In the genomic region with DNA sequence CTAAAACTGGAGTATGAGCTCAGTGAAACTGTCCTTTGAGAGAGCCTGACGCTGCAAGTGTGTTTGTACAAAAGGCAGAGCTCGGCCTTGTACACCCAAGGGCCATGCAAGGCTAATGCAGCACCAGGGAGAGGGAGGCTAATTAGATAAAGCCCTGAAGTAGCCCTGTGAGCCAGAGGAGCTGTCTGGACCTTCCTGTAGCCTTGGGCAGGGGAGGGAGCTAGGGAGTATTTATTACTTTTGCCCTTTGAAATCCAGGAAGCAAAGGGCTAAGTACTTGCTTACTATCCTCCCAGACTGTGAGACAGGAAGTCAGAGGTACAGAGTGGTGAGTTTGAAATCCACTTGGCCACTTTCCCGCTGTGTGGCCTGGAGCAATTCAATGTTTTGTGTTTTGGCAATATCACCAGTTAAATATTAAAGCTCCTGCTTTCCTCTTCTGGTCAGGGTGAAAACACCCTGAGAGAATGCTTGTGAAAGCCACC, we compare ENCODE assay signal across 1 cellular context.
A peak's percentile ranks its signal among the peaks of the same experiment; 100 is the strongest.
TF ChIP-seq lines count a peak whose summit lies in the region.

No MANE protein-coding gene starts in this region.

TF ChIP-seq in HepG2, 621 proteins besides CTCF, POLR2A, EP300 and RAD21 (continued from another document and continues in another):
- TF ChIP-seq, protein P1, sequence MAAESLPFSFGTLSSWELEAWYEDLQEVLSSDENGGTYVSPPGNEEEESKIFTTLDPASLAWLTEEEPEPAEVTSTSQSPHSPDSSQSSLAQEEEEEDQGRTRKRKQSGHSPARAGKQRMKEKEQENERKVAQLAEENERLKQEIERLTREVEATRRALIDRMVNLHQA (CRISPR knock-in tag; IDR thresholded peaks at IDR 0.05) = no peak
- TF ChIP-seq HDAC1 (CRISPR knock-in tag; IDR thresholded peaks at IDR 0.05) = no peak; the same call in 1 of the 2 replicates
- TF ChIP-seq JARID2 (CRISPR knock-in tag; IDR thresholded peaks at IDR 0.05; ENCODE audit: insufficient replicate concordance) = no peak
- TF ChIP-seq ZNF17 (CRISPR knock-in tag; IDR thresholded peaks at IDR 0.05) = no peak
- TF ChIP-seq, protein P2, sequence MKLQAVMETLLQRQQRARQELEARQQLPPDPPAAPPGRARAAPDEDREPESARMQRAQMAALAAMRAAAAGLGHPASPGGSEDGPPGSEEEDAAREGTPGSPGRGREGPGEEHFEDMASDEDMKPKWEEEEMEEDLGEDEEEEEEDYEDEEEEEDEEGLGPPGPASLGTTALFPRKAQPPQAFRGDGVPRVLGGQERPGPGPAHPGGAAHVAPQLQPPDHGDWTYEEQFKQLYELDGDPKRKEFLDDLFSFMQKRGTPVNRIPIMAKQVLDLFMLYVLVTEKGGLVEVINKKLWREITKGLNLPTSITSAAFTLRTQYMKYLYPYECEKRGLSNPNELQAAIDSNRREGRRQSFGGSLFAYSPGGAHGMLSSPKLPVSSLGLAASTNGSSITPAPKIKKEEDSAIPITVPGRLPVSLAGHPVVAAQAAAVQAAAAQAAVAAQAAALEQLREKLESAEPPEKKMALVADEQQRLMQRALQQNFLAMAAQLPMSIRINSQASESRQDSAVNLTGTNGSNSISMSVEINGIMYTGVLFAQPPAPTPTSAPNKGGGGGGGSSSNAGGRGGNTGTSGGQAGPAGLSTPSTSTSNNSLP (IDR thresholded peaks at IDR 0.05; ENCODE audit: low read depth, low read length) = no peak
- no peak for TF ChIP-seq ZNF530 (CRISPR knock-in tag; IDR thresholded peaks at IDR 0.05; ENCODE audit: low read depth)
- TF ChIP-seq, protein P3, sequence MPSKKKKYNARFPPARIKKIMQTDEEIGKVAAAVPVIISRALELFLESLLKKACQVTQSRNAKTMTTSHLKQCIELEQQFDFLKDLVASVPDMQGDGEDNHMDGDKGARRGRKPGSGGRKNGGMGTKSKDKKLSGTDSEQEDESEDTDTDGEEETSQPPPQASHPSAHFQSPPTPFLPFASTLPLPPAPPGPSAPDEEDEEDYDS (CRISPR knock-in tag; IDR thresholded peaks at IDR 0.05) = peak; percentile 45; the same call in 1 of the 2 replicates
- TF ChIP-seq ZNF337 (CRISPR knock-in tag; IDR thresholded peaks at IDR 0.05; ENCODE audit: borderline replicate concordance, low read depth) = no peak
- peak; percentile 1; the same call in 1 of the 2 replicates for TF ChIP-seq ZNF572 (CRISPR knock-in tag; IDR thresholded peaks at IDR 0.05)
- peak; percentile 63 for TF ChIP-seq DMAP1 (CRISPR knock-in tag; IDR thresholded peaks at IDR 0.05)
- no peak for TF ChIP-seq YEATS2 (CRISPR knock-in tag; IDR thresholded peaks at IDR 0.05; ENCODE audit: borderline replicate concordance)
- no peak for TF ChIP-seq ZSCAN30 (CRISPR knock-in tag; IDR thresholded peaks at IDR 0.05)
- TF ChIP-seq HDAC2 (CRISPR knock-in tag; IDR thresholded peaks at IDR 0.05) = peak; percentile 71
- no peak for TF ChIP-seq MXD4 (CRISPR knock-in tag; IDR thresholded peaks at IDR 0.05)
- no peak; the same call in 1 of the 2 replicates for TF ChIP-seq ZBTB20 (CRISPR knock-in tag; IDR thresholded peaks at IDR 0.05; ENCODE audit: borderline replicate concordance, low read depth)
- TF ChIP-seq RARG (CRISPR knock-in tag; IDR thresholded peaks at IDR 0.05; ENCODE audit: low read depth) = no peak
- TF ChIP-seq ZMYM4 (CRISPR knock-in tag; IDR thresholded peaks at IDR 0.05) = peak; percentile 60
- TF ChIP-seq MTF2 (CRISPR knock-in tag; IDR thresholded peaks at IDR 0.05; ENCODE audit: borderline replicate concordance) = no peak
- TF ChIP-seq KDM2A (CRISPR knock-in tag; IDR thresholded peaks at IDR 0.05; ENCODE audit: borderline replicate concordance, low read depth) = no peak
- no peak for TF ChIP-seq HNRNPLL (IDR thresholded peaks at IDR 0.05; ENCODE audit: low read depth, low read length, poor library complexity, severe bottlenecking)
- TF ChIP-seq SOX6 (IDR thresholded peaks at IDR 0.05) = no peak
- peak; percentile 32 for TF ChIP-seq SOX6 (CRISPR knock-in tag; IDR thresholded peaks at IDR 0.05)
- TF ChIP-seq, protein P4, sequence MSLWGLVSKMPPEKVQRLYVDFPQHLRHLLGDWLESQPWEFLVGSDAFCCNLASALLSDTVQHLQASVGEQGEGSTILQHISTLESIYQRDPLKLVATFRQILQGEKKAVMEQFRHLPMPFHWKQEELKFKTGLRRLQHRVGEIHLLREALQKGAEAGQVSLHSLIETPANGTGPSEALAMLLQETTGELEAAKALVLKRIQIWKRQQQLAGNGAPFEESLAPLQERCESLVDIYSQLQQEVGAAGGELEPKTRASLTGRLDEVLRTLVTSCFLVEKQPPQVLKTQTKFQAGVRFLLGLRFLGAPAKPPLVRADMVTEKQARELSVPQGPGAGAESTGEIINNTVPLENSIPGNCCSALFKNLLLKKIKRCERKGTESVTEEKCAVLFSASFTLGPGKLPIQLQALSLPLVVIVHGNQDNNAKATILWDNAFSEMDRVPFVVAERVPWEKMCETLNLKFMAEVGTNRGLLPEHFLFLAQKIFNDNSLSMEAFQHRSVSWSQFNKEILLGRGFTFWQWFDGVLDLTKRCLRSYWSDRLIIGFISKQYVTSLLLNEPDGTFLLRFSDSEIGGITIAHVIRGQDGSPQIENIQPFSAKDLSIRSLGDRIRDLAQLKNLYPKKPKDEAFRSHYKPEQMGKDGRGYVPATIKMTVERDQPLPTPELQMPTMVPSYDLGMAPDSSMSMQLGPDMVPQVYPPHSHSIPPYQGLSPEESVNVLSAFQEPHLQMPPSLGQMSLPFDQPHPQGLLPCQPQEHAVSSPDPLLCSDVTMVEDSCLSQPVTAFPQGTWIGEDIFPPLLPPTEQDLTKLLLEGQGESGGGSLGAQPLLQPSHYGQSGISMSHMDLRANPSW (CRISPR knock-in tag; IDR thresholded peaks at IDR 0.05; ENCODE audit: borderline replicate concordance) = no peak
- TF ChIP-seq NFIB (CRISPR knock-in tag; IDR thresholded peaks at IDR 0.05; ENCODE audit: borderline replicate concordance) = no peak
- no peak for TF ChIP-seq CENPX (CRISPR knock-in tag; IDR thresholded peaks at IDR 0.05)
- no peak for TF ChIP-seq HHEX (CRISPR knock-in tag; IDR thresholded peaks at IDR 0.05)
- TF ChIP-seq ZSCAN21 (CRISPR knock-in tag; IDR thresholded peaks at IDR 0.05; ENCODE audit: borderline replicate concordance) = no peak
- TF ChIP-seq, protein P5, sequence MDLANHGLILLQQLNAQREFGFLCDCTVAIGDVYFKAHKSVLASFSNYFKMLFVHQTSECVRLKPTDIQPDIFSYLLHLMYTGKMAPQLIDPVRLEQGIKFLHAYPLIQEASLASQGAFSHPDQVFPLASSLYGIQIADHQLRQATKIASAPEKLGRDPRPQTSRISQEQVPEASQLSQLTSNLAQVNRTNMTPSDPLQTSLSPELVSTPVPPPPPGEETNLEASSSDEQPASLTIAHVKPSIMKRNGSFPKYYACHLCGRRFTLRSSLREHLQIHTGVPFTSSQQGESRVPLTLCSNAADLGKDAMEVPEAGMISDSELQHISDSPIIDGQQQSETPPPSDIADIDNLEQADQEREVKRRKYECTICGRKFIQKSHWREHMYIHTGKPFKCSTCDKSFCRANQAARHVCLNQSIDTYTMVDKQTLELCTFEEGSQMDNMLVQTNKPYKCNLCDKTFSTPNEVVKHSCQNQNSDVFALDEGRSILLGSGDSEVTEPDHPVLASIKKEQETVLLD (CRISPR knock-in tag; IDR thresholded peaks at IDR 0.05; ENCODE audit: low read depth) = no peak
- TF ChIP-seq CHCHD3 (CRISPR knock-in tag; IDR thresholded peaks at IDR 0.05) = no peak
- TF ChIP-seq ZNF121 (CRISPR knock-in tag; IDR thresholded peaks at IDR 0.05) = no peak
- peak; percentile 85 for TF ChIP-seq ZMYM2 (CRISPR knock-in tag; IDR thresholded peaks at IDR 0.05)
- TF ChIP-seq HOXA5 (CRISPR knock-in tag; IDR thresholded peaks at IDR 0.05) = peak; percentile 46; the same call in 1 of the 2 replicates
- peak; percentile 67; the same call in 1 of the 2 replicates for TF ChIP-seq SALL2 (CRISPR knock-in tag; IDR thresholded peaks at IDR 0.05)
- no peak for TF ChIP-seq RFX1 (IDR thresholded peaks at IDR 0.05)
- TF ChIP-seq, protein P6, sequence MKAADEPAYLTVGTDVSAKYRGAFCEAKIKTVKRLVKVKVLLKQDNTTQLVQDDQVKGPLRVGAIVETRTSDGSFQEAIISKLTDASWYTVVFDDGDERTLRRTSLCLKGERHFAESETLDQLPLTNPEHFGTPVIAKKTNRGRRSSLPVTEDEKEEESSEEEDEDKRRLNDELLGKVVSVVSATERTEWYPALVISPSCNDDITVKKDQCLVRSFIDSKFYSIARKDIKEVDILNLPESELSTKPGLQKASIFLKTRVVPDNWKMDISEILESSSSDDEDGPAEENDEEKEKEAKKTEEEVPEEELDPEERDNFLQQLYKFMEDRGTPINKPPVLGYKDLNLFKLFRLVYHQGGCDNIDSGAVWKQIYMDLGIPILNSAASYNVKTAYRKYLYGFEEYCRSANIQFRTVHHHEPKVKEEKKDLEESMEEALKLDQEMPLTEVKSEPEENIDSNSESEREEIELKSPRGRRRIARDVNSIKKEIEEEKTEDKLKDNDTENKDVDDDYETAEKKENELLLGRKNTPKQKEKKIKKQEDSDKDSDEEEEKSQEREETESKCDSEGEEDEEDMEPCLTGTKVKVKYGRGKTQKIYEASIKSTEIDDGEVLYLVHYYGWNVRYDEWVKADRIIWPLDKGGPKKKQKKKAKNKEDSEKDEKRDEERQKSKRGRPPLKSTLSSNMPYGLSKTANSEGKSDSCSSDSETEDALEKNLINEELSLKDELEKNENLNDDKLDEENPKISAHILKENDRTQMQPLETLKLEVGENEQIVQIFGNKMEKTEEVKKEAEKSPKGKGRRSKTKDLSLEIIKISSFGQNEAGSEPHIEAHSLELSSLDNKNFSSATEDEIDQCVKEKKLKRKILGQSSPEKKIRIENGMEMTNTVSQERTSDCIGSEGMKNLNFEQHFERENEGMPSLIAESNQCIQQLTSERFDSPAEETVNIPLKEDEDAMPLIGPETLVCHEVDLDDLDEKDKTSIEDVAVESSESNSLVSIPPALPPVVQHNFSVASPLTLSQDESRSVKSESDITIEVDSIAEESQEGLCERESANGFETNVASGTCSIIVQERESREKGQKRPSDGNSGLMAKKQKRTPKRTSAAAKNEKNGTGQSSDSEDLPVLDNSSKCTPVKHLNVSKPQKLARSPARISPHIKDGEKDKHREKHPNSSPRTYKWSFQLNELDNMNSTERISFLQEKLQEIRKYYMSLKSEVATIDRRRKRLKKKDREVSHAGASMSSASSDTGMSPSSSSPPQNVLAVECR (CRISPR knock-in tag; IDR thresholded peaks at IDR 0.05; ENCODE audit: borderline replicate concordance) = peak; percentile 36; the same call in 1 of the 2 replicates
- TF ChIP-seq BORCS8-MEF2B (CRISPR knock-in tag; IDR thresholded peaks at IDR 0.05) = peak; percentile 43; the same call in 1 of the 2 replicates
- no peak for TF ChIP-seq SETDB1 (CRISPR knock-in tag; IDR thresholded peaks at IDR 0.05; ENCODE audit: borderline replicate concordance)
- 0 out of 2 replicates have a peak, but pooled peaks have one; percentile 75 for TF ChIP-seq FOXJ3 (CRISPR knock-in tag; IDR thresholded peaks at IDR 0.05; ENCODE audit: borderline replicate concordance)
- no peak for TF ChIP-seq ZNF138 (CRISPR knock-in tag; IDR thresholded peaks at IDR 0.05; ENCODE audit: low read depth)
- TF ChIP-seq, protein P7, sequence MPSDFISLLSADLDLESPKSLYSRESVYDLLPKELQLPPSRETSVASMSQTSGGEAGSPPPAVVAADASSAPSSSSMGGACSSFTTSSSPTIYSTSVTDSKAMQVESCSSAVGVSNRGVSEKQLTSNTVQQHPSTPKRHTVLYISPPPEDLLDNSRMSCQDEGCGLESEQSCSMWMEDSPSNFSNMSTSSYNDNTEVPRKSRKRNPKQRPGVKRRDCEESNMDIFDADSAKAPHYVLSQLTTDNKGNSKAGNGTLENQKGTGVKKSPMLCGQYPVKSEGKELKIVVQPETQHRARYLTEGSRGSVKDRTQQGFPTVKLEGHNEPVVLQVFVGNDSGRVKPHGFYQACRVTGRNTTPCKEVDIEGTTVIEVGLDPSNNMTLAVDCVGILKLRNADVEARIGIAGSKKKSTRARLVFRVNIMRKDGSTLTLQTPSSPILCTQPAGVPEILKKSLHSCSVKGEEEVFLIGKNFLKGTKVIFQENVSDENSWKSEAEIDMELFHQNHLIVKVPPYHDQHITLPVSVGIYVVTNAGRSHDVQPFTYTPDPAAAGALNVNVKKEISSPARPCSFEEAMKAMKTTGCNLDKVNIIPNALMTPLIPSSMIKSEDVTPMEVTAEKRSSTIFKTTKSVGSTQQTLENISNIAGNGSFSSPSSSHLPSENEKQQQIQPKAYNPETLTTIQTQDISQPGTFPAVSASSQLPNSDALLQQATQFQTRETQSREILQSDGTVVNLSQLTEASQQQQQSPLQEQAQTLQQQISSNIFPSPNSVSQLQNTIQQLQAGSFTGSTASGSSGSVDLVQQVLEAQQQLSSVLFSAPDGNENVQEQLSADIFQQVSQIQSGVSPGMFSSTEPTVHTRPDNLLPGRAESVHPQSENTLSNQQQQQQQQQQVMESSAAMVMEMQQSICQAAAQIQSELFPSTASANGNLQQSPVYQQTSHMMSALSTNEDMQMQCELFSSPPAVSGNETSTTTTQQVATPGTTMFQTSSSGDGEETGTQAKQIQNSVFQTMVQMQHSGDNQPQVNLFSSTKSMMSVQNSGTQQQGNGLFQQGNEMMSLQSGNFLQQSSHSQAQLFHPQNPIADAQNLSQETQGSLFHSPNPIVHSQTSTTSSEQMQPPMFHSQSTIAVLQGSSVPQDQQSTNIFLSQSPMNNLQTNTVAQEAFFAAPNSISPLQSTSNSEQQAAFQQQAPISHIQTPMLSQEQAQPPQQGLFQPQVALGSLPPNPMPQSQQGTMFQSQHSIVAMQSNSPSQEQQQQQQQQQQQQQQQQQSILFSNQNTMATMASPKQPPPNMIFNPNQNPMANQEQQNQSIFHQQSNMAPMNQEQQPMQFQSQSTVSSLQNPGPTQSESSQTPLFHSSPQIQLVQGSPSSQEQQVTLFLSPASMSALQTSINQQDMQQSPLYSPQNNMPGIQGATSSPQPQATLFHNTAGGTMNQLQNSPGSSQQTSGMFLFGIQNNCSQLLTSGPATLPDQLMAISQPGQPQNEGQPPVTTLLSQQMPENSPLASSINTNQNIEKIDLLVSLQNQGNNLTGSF (CRISPR knock-in tag; IDR thresholded peaks at IDR 0.05) = peak; percentile 59; the same call in 1 of the 2 replicates
- no peak for TF ChIP-seq ZNF383 (CRISPR knock-in tag; IDR thresholded peaks at IDR 0.05; ENCODE audit: borderline replicate concordance)
- TF ChIP-seq ZNF335 (CRISPR knock-in tag; IDR thresholded peaks at IDR 0.05) = no peak
